Comparison of ENCODE assay signal across 20 cellular contexts in genomic region chr22:41876675-41877074, GRCh38. TPM values are rescaled to one million over a fixed set of nuclear protein-coding genes. Genes with fewer than 3 reads are reported as not detected.
DNase-seq lines count a peak whose midpoint lies in the region.
"Had no signal": no experiment of that assay in that cellular context is flagged by ENCODE, and none has a peak within 500 bp of the region (broad histone marks: within the 10 kb centered on the region; RNA-seq: fewer than 3 reads in every experiment).

No MANE protein-coding gene starts in this region.

- peak overlapping the region; percentile 81 for H3K27ac Mint-ChIP-seq in activated CD4-positive, alpha-beta T cell treated with anti-CD3 and anti-CD28 coated beads, Interleukin-2, amount 10 ng/mL, durations not matched to agents 24 days and 14 days
- peak overlapping the region; percentile 93 for H3K27ac Mint-ChIP-seq in activated naive CD4-positive, alpha-beta T cell treated with anti-CD3 and anti-CD28 coated beads, Interleukin-2, amount 50 U/mL, for 24 hours
- H3K27ac Mint-ChIP-seq in activated naive CD8-positive, alpha-beta T cell treated with anti-CD3 and anti-CD28 coated beads for 36 hours: peak overlapping the region; percentile 14
- H3K27ac Mint-ChIP-seq: GM23338 had no signal

- H3K4me3 Mint-ChIP-seq in activated CD4-positive, alpha-beta T cell treated with anti-CD3 and anti-CD28 coated beads, Interleukin-2, amount 10 ng/mL, durations not matched to agents 24 days and 14 days: no peak overlapping the region
- H3K4me3 Mint-ChIP-seq in activated naive CD4-positive, alpha-beta T cell treated with anti-CD3 and anti-CD28 coated beads, Interleukin-2, amount 50 U/mL, for 24 hours: peak overlapping the region; percentile 88
- H3K4me3 Mint-ChIP-seq in activated naive CD8-positive, alpha-beta T cell treated with anti-CD3 and anti-CD28 coated beads for 36 hours: no peak overlapping the region
- H3K4me3 Mint-ChIP-seq: B cell, GM23338 had no signal

- H3K36me3 Mint-ChIP-seq in activated CD4-positive, alpha-beta T cell treated with anti-CD3 and anti-CD28 coated beads, Interleukin-2, amount 10 ng/mL, durations not matched to agents 24 days and 14 days (ENCODE audit: low read depth): peaks cover 81% of the 10 kb centered on the region
- peaks cover 41% of the 10 kb centered on the region for H3K36me3 Mint-ChIP-seq in activated naive CD4-positive, alpha-beta T cell treated with anti-CD3 and anti-CD28 coated beads, Interleukin-2, amount 50 U/mL, for 24 hours
- peaks cover 54% of the 10 kb centered on the region for H3K36me3 Mint-ChIP-seq in activated naive CD8-positive, alpha-beta T cell treated with anti-CD3 and anti-CD28 coated beads for 36 hours

- H3K27me3 Mint-ChIP-seq in activated CD4-positive, alpha-beta T cell treated with anti-CD3 and anti-CD28 coated beads, Interleukin-2, amount 10 ng/mL, durations not matched to agents 24 days and 14 days: no peaks in the 10 kb centered on the region
- no peaks in the 10 kb centered on the region for H3K27me3 Mint-ChIP-seq in activated naive CD4-positive, alpha-beta T cell treated with anti-CD3 and anti-CD28 coated beads, Interleukin-2, amount 50 U/mL, for 24 hours
- no peaks in the 10 kb centered on the region for H3K27me3 Mint-ChIP-seq in activated naive CD8-positive, alpha-beta T cell treated with anti-CD3 and anti-CD28 coated beads for 36 hours
- H3K27me3 Mint-ChIP-seq: B cell had no signal

- intact Hi-C loops in activated CD4-positive, alpha-beta T cell treated with anti-CD3 and anti-CD28 coated beads, Interleukin-2, amount 10 ng/mL, durations not matched to agents 24 days and 14 days (cut with micrococcal nuclease): no loop called here

- no peak for DNase-seq in activated CD4-positive, alpha-beta T cell treated with anti-CD3 and anti-CD28 coated beads, Interleukin-2, amount 10 ng/mL, durations not matched to agents 24 days and 14 days
- no peak for DNase-seq in activated CD4-positive, alpha-beta T cell treated with anti-CD3 and anti-CD28 coated beads for 1 hour
- DNase-seq in activated naive CD4-positive, alpha-beta T cell (lab: John Stamatoyannopoulos, UW): no peak
- DNase-seq in activated naive CD8-positive, alpha-beta T cell treated with anti-CD3 and anti-CD28 coated beads for 36 hours: no peak
- DNase-seq in activated gamma-delta T cell (lab: John Stamatoyannopoulos, UW): no peak
- no peak for DNase-seq in SIG-M5 (lab: John Stamatoyannopoulos, UW)
- DNase-seq in NCI-H187 treated with DMSO at 0.1 percent for 48 hours (lab: John Stamatoyannopoulos, UW): no peak
- DNase-seq: Caco-2, GF-D8, MV-4-11, NCI-H1417 treated with DMSO at 0.1 percent for 48 hours, NCI-H1930, NCI-H226, NCI-H524 treated with DMSO at 0.1 percent for 48 hours, RPMI8226 had no signal

- H3K4me1 Mint-ChIP-seq in activated CD4-positive, alpha-beta T cell treated with anti-CD3 and anti-CD28 coated beads, Interleukin-2, amount 10 ng/mL, durations not matched to agents 24 days and 14 days: peaks cover 40% of the 10 kb centered on the region
- peaks cover 61% of the 10 kb centered on the region for H3K4me1 Mint-ChIP-seq in activated naive CD4-positive, alpha-beta T cell treated with anti-CD3 and anti-CD28 coated beads, Interleukin-2, amount 50 U/mL, for 24 hours
- peaks cover 41% of the 10 kb centered on the region for H3K4me1 Mint-ChIP-seq in activated naive CD8-positive, alpha-beta T cell treated with anti-CD3 and anti-CD28 coated beads for 36 hours
- H3K4me1 Mint-ChIP-seq: GM23338 had no signal

- no peaks in the 10 kb centered on the region for H3K9me3 Mint-ChIP-seq in activated CD4-positive, alpha-beta T cell treated with anti-CD3 and anti-CD28 coated beads, Interleukin-2, amount 10 ng/mL, durations not matched to agents 24 days and 14 days
- no peaks in the 10 kb centered on the region for H3K9me3 Mint-ChIP-seq in activated naive CD4-positive, alpha-beta T cell treated with anti-CD3 and anti-CD28 coated beads, Interleukin-2, amount 50 U/mL, for 24 hours
- H3K9me3 Mint-ChIP-seq in activated naive CD8-positive, alpha-beta T cell treated with anti-CD3 and anti-CD28 coated beads for 36 hours: no peaks in the 10 kb centered on the region
- H3K9me3 Mint-ChIP-seq: GM23338 had no signal

RNA-seq across cellular contexts. Expression of gene SHISA8, which starts 38.2 kb away (rescaled TPM):
- 5.3 and 5.7 TPM in 2 replicates for total RNA-seq in activated CD4-positive, alpha-beta T cell treated with anti-CD3 and anti-CD28 coated beads, Interleukin-2, amount 10 ng/mL, durations not matched to agents 24 days and 14 days
- total RNA-seq in activated naive CD8-positive, alpha-beta T cell treated with anti-CD3 and anti-CD28 coated beads for 36 hours: under 1 TPM; 0.56 to 0.68 TPM
- total RNA-seq: A172, HT-29 had no signal

RNA-seq across cellular contexts. Expression of gene SREBF2, which starts 43.8 kb away (rescaled TPM):
- 209 and 218 TPM in 2 replicates for total RNA-seq in activated CD4-positive, alpha-beta T cell treated with anti-CD3 and anti-CD28 coated beads, Interleukin-2, amount 10 ng/mL, durations not matched to agents 24 days and 14 days
- 10 to 100 TPM; 68.1 to 74.8 TPM for total RNA-seq in activated naive CD8-positive, alpha-beta T cell treated with anti-CD3 and anti-CD28 coated beads for 36 hours

RNA-seq across cellular contexts. Expression of gene TNFRSF13C, which starts 49.9 kb away (rescaled TPM):
- total RNA-seq in activated CD4-positive, alpha-beta T cell treated with anti-CD3 and anti-CD28 coated beads, Interleukin-2, amount 10 ng/mL, durations not matched to agents 24 days and 14 days: 3.4 TPM in 2 replicates
- total RNA-seq in activated naive CD8-positive, alpha-beta T cell treated with anti-CD3 and anti-CD28 coated beads for 36 hours: 1 to 10 TPM; 2.2 to 2.3 TPM

Comparison
In these comparisons a context has a peak if more than half of its experiments do, and no peak if none do; other contexts are left out.
1. H3K27ac Mint-ChIP-seq: peak in every context shown above with its lines; median percentile 93 in activated naive CD4-positive, alpha-beta T cell treated with anti-CD3 and anti-CD28 coated beads, Interleukin-2, amount 50 U/mL, for 24 hours; 81 in activated CD4-positive, alpha-beta T cell treated with anti-CD3 and anti-CD28 coated beads, Interleukin-2, amount 10 ng/mL, durations not matched to agents 24 days and 14 days; 14 in activated naive CD8-positive, alpha-beta T cell treated with anti-CD3 and anti-CD28 coated beads for 36 hours.